8 cellular contexts compared by ENCODE assay signal in genomic region chr19:38647368-38647965, GRCh38. TPM values are rescaled to one million over a fixed set of nuclear protein-coding genes. Genes with fewer than 3 reads are reported as not detected.
A peak's percentile ranks its signal among the peaks of the same experiment; 100 is the strongest.
DNase-seq lines count a peak whose midpoint lies in the region; ATAC-seq, FAIRE-seq and TF ChIP-seq lines count a peak whose summit lies in the region.

Gene ACTN4, plus strand, starts transcription at chr19:38647649. Its CDS starts 97 bp downstream, at chr19:38647746.

- H3K23ac ChIP-seq in trophoblast cell (ENCODE audit: low read length) = no peak within 1 kb of the TSS

- H3K9ac ChIP-seq in adipocyte (ENCODE audit: low read length) = peak within 1 kb of the TSS; percentile 100
- peak within 1 kb of the TSS; percentile 100 for H3K9ac ChIP-seq in trophoblast cell (ENCODE audit: low read length)

- peak within 1 kb of the TSS; percentile 42 for H2BK12ac ChIP-seq in trophoblast cell (ENCODE audit: low read length)

- DNase-seq in GM12891 (ENCODE audit: insufficient read length, low spot score) = peak; percentile 95
- DNase-seq in NCI-H1417 treated with DMSO at 0.1 percent for 48 hours (lab: John Stamatoyannopoulos, UW) = peak; percentile 61
- peak; percentile 100 for DNase-seq in T follicular helper cell (ENCODE audit: low read depth)
- DNase-seq in adipocyte (ENCODE audit: low read depth) = peak; percentile 99
- peak; percentile 98 to 99 for DNase-seq in cardiac muscle cell (ENCODE audit: low read depth in 1 of 2, low spot score in 1 of 2)
- DNase-seq in trophoblast cell = peak; percentile 96 to 100
- peak; percentile 97 to 98 for DNase-seq in tibial nerve (ENCODE audit: low spot score in 2 of 2)

- TF ChIP-seq CTCF in cardiac muscle cell (IDR thresholded peaks at IDR 0.05; ENCODE audit: low read depth, low read length) (no peak), tibial nerve (IDR thresholded peaks at IDR 0.05) (peak in 1 of 5 experiments; percentile 46)

- peak within 1 kb of the TSS; percentile 100 for H3K4ac ChIP-seq in trophoblast cell (ENCODE audit: low read depth, low read length)

- peak within 1 kb of the TSS; percentile 12 for H4K12ac ChIP-seq in trophoblast cell (ENCODE audit: low read depth, low read length)

- peak within 1 kb of the TSS; percentile 92 for H3K18ac ChIP-seq in trophoblast cell (ENCODE audit: low read length)

- peak; percentile 67 to 97 for TF ChIP-seq EP300 in tibial nerve (IDR thresholded peaks at IDR 0.05)

- peak; percentile 92 for TF ChIP-seq POLR2A in GM12891 (IDR thresholded peaks at IDR 0.05; ENCODE audit: low read depth, low read length)
- TF ChIP-seq POLR2A in tibial nerve (IDR thresholded peaks at IDR 0.05) = peak; percentile 97 to 99

- H2BK120ac ChIP-seq in trophoblast cell (ENCODE audit: insufficient read depth, low read length, poor library complexity) = peak within 1 kb of the TSS; percentile 79

- H3K79me1 ChIP-seq in trophoblast cell (ENCODE audit: low read length) = peaks cover 35% of the 10 kb centered on the region

- peak within 1 kb of the TSS; percentile 98 for H2AK5ac ChIP-seq in trophoblast cell (ENCODE audit: low read length)

- no peaks in the 10 kb centered on the region for H3K27me3 ChIP-seq in adipocyte (replicated peaks; ENCODE audit: control insufficient read depth, insufficient read depth, low read length)
- H3K27me3 ChIP-seq in cardiac muscle cell = no peaks in the 10 kb centered on the region
- no peaks in the 10 kb centered on the region for H3K27me3 ChIP-seq in trophoblast cell (ENCODE audit: insufficient read depth, low read length)
- no peaks in the 10 kb centered on the region for H3K27me3 ChIP-seq in tibial nerve

- no CpG with 5 or more reads among the region's 77 CpGs for WGBS in trophoblast cell (ENCODE audit: extremely low coverage, insufficient coverage, insufficient read length)
- 0% methylated on average over 57 to 64 of the region's 77 CpGs for WGBS in tibial nerve, 2 donors

- H3K9me3 ChIP-seq in adipocyte (ENCODE audit: control insufficient read depth, low read length) = no peaks in the 10 kb centered on the region
- no peaks in the 10 kb centered on the region for H3K9me3 ChIP-seq in cardiac muscle cell (ENCODE audit: low read depth)
- H3K9me3 ChIP-seq in trophoblast cell (ENCODE audit: insufficient read depth, low read depth, low read length) = peaks cover 1% of the 10 kb centered on the region
- no peaks in the 10 kb centered on the region for H3K9me3 ChIP-seq in tibial nerve

- H3K36me3 ChIP-seq in adipocyte (ENCODE audit: control insufficient read depth, insufficient read depth, low read length, severe bottlenecking) (no peaks in the 10 kb centered on the region), cardiac muscle cell (no peaks in the 10 kb centered on the region), trophoblast cell (ENCODE audit: control insufficient read depth in 1 of 2, insufficient read depth in 2 of 2, low read length in 2 of 2) (no peaks in the 10 kb centered on the region), tibial nerve (no peaks in the 10 kb centered on the region)

- ATAC-seq in HG02763 (IDR thresholded peaks at IDR 0.05; ENCODE audit: unreplicated experiment) = peak; percentile 91

- H2AFZ ChIP-seq in trophoblast cell (ENCODE audit: insufficient read depth, low read length, poor library complexity) = peak within 1 kb of the TSS; percentile 48

- FAIRE-seq in GM12891 (lab: Jason Lieb, UNC) = peak; percentile 98

- H4K91ac ChIP-seq in trophoblast cell (ENCODE audit: low read depth, low read length) = peak within 1 kb of the TSS; percentile 89

- peak within 1 kb of the TSS; percentile 69 for H4K8ac ChIP-seq in trophoblast cell (ENCODE audit: low read depth, low read length)

- H3K27ac ChIP-seq in cardiac muscle cell = peak within 1 kb of the TSS; percentile 96
- peak within 1 kb of the TSS; percentile 79 for H3K27ac ChIP-seq in trophoblast cell (ENCODE audit: low read depth, low read length)
- peak within 1 kb of the TSS; percentile 64 to 93 (median 92) for H3K27ac ChIP-seq in tibial nerve

- H3K4me2 ChIP-seq in trophoblast cell (ENCODE audit: low read length) = peak within 1 kb of the TSS; percentile 84

- peak within 1 kb of the TSS; percentile 100 for H3K4me3 ChIP-seq in adipocyte (ENCODE audit: low read length)
- H3K4me3 ChIP-seq in cardiac muscle cell = peak within 1 kb of the TSS; percentile 96
- H3K4me3 ChIP-seq in trophoblast cell (ENCODE audit: low read depth, low read length) = peak within 1 kb of the TSS; percentile 100
- H3K4me3 ChIP-seq in tibial nerve = peak within 1 kb of the TSS; percentile 70 to 87 (median 84)

- H3K4me1 ChIP-seq in adipocyte (ENCODE audit: control insufficient read depth, insufficient read depth, low read length) = peaks cover 28% of the 10 kb centered on the region
- H3K4me1 ChIP-seq in cardiac muscle cell (ENCODE audit: low read depth) = peaks cover 22% of the 10 kb centered on the region
- peaks cover 16 to 22% of the 10 kb centered on the region in 2 experiments for H3K4me1 ChIP-seq in trophoblast cell (ENCODE audit: control insufficient read depth in 1 of 2, insufficient read depth in 2 of 2, low read length in 2 of 2)
- peaks cover 0 to 49% (median 32%) of the 10 kb centered on the region in 4 donors for H3K4me1 ChIP-seq in tibial nerve

- peak within 1 kb of the TSS; percentile 92 for H2BK5ac ChIP-seq in trophoblast cell (ENCODE audit: low read depth, low read length, poor library complexity)

- peaks cover 43% of the 10 kb centered on the region for H3K79me2 ChIP-seq in trophoblast cell (ENCODE audit: control insufficient read depth, insufficient read depth, low read length, poor library complexity)

- peak within 1 kb of the TSS; percentile 96 for H3K14ac ChIP-seq in trophoblast cell (ENCODE audit: low read length)

TF ChIP-seq in GM12891, 5 proteins besides CTCF, POLR2A, EP300 and RAD21:
- peak; percentile 62 for TF ChIP-seq POU2F2 (IDR thresholded peaks at IDR 0.05; ENCODE audit: low read depth, low read length)
- TF ChIP-seq PAX5 (IDR thresholded peaks at IDR 0.05; ENCODE audit: insufficient read depth, low read length, severe bottlenecking) = no peak
- no peak for TF ChIP-seq SPI1 (IDR thresholded peaks at IDR 0.05; ENCODE audit: low read depth, low read length)
- peak; percentile 82 for TF ChIP-seq TAF1 (IDR thresholded peaks at IDR 0.05; ENCODE audit: low read depth, low read length)
- peak; percentile 89 for TF ChIP-seq POLR2AphosphoS5 (IDR thresholded peaks at IDR 0.05; ENCODE audit: low read depth, low read length)

RNA-seq across cellular contexts. Expression of gene ACTN4, which starts in this region (rescaled TPM):
- 122 TPM for polyA plus RNA-seq in GM12891 (2012; ENCODE audit: low read depth, missing spikeins)
- total RNA-seq in cardiac muscle cell = 391 and 465 TPM in 2 replicates
- 70.2 and 77.4 TPM in 2 replicates for polyA plus RNA-seq in cardiac muscle cell
- 442 and 468 TPM in 2 replicates for polyA plus RNA-seq in trophoblast cell (2013)
- total RNA-seq in tibial nerve = 100 to 1,000 TPM; 342 to 463 (median 382) TPM

Comparison
In these comparisons a context has a peak if more than half of its experiments do, and no peak if none do; other contexts are left out.
1. Peak in every context shown above with its lines: DNase-seq, ATAC-seq, H3K4me3 ChIP-seq and H3K27ac ChIP-seq.